ENCODE assay signal across 1 cellular context in genomic region chr3:16060358-16060852, GRCh38.
TF ChIP-seq lines count a peak whose summit lies in the region.

No MANE protein-coding gene starts in this region.

TF ChIP-seq in HepG2, 621 proteins besides CTCF, POLR2A, EP300 and RAD21 (continued from another document and continues in another):
- TF ChIP-seq USF2 (IDR thresholded peaks at IDR 0.05; ENCODE audit: low read depth, low read length) (peak; percentile 15; the same call in 1 of the 2 replicates), USF2 (CRISPR knock-in tag; IDR thresholded peaks at IDR 0.05; ENCODE audit: borderline replicate concordance) (peak; percentile 27; the same call in 1 of the 2 replicates), ISL2 (CRISPR knock-in tag; IDR thresholded peaks at IDR 0.05) (peak; percentile 72), ZNF557 (CRISPR knock-in tag; IDR thresholded peaks at IDR 0.05) (0 out of 2 replicates have a peak, but pooled peaks have one; percentile 70), ZXDC (CRISPR knock-in tag; IDR thresholded peaks at IDR 0.05) (no peak), ZNF496 (CRISPR knock-in tag; IDR thresholded peaks at IDR 0.05; ENCODE audit: insufficient replicate concordance) (no peak), ZFP37 (CRISPR knock-in tag; IDR thresholded peaks at IDR 0.05; ENCODE audit: borderline replicate concordance) (peak; percentile 91), TOPORS (CRISPR knock-in tag; IDR thresholded peaks at IDR 0.05) (no peak), TAF1 (CRISPR knock-in tag; IDR thresholded peaks at IDR 0.05) (no peak), SMAD1 (CRISPR knock-in tag; IDR thresholded peaks at IDR 0.05; ENCODE audit: borderline replicate concordance, low read depth) (no peak), ZNF609 (CRISPR knock-in tag; IDR thresholded peaks at IDR 0.05; ENCODE audit: borderline replicate concordance) (peak; percentile 55; the same call in 1 of the 2 replicates), TBX3 (IDR thresholded peaks at IDR 0.05; ENCODE audit: borderline replicate concordance) (peak; percentile 60; the same call in 1 of the 2 replicates), GATAD2A (CRISPR knock-in tag; IDR thresholded peaks at IDR 0.05) (peak; percentile 96), MTA1 (CRISPR knock-in tag; IDR thresholded peaks at IDR 0.05; ENCODE audit: borderline replicate concordance) (no peak), ZNF768 (CRISPR knock-in tag; IDR thresholded peaks at IDR 0.05) (no peak), ZNF660 (CRISPR knock-in tag; IDR thresholded peaks at IDR 0.05; ENCODE audit: borderline replicate concordance, low read depth) (no peak), ZNF446 (CRISPR knock-in tag; IDR thresholded peaks at IDR 0.05) (no peak), HMG20A (CRISPR knock-in tag; IDR thresholded peaks at IDR 0.05; ENCODE audit: borderline replicate concordance) (peak; percentile 95), CBFB (CRISPR knock-in tag; IDR thresholded peaks at IDR 0.05) (peak; percentile 61; the same call in 1 of the 2 replicates), CEBPG (CRISPR knock-in tag; IDR thresholded peaks at IDR 0.05) (peak; percentile 96), TOE1 (CRISPR knock-in tag; IDR thresholded peaks at IDR 0.05) (0 out of 2 replicates have a peak, but pooled peaks have one; percentile 64), ATF3 (CRISPR knock-in tag; IDR thresholded peaks at IDR 0.05) (peak; percentile 100), ZNF746 (CRISPR knock-in tag; IDR thresholded peaks at IDR 0.05) (peak; percentile 37; the same call in 1 of the 2 replicates), ZBTB44 (CRISPR knock-in tag; IDR thresholded peaks at IDR 0.05) (no peak), ZNF841 (CRISPR knock-in tag; IDR thresholded peaks at IDR 0.05; ENCODE audit: borderline replicate concordance) (no peak), ZNF350 (CRISPR knock-in tag; IDR thresholded peaks at IDR 0.05; ENCODE audit: borderline replicate concordance, low read depth) (peak; percentile 76; the same call in 1 of the 2 replicates)
- TF ChIP-seq, protein P1, sequence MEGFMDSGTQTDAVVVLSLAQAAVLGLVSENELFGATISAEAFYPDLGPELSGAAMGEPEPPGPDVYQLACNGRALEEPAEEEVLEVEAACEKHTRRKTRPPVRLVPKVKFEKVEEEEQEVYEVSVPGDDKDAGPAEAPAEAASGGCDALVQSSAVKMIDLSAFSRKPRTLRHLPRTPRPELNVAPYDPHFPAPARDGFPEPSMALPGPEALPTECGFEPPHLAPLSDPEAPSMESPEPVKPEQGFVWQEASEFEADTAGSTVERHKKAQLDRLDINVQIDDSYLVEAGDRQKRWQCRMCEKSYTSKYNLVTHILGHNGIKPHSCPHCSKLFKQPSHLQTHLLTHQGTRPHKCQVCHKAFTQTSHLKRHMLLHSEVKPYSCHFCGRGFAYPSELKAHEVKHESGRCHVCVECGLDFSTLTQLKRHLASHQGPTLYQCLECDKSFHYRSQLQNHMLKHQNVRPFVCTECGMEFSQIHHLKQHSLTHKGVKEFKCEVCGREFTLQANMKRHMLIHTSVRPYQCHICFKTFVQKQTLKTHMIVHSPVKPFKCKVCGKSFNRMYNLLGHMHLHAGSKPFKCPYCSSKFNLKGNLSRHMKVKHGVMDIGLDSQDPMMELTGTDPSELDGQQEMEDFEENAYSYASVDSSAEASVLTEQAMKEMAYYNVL (CRISPR knock-in tag; IDR thresholded peaks at IDR 0.05; ENCODE audit: borderline replicate concordance), result peak; percentile 82
- TF ChIP-seq, protein P2, sequence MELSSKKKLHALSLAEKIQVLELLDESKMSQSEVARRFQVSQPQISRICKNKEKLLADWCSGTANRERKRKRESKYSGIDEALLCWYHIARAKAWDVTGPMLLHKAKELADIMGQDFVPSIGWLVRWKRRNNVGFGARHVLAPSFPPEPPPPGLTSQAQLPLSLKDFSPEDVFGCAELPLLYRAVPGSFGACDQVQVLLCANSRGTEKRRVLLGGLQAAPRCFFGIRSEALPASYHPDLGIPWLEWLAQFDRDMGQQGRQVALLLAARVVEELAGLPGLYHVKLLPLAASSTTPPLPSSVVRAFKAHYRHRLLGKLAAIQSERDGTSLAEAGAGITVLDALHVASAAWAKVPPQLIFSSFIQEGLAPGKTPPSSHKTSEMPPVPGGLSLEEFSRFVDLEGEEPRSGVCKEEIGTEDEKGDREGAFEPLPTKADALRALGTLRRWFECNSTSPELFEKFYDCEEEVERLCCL (CRISPR knock-in tag; IDR thresholded peaks at IDR 0.05; ENCODE audit: borderline replicate concordance), result no peak
- TF ChIP-seq, protein P3, sequence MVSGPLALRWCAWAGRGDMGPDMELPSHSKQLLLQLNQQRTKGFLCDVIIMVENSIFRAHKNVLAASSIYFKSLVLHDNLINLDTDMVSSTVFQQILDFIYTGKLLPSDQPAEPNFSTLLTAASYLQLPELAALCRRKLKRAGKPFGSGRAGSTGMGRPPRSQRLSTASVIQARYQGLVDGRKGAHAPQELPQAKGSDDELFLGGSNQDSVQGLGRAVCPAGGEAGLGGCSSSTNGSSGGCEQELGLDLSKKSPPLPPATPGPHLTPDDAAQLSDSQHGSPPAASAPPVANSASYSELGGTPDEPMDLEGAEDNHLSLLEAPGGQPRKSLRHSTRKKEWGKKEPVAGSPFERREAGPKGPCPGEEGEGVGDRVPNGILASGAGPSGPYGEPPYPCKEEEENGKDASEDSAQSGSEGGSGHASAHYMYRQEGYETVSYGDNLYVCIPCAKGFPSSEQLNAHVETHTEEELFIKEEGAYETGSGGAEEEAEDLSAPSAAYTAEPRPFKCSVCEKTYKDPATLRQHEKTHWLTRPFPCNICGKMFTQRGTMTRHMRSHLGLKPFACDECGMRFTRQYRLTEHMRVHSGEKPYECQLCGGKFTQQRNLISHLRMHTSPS (CRISPR knock-in tag; IDR thresholded peaks at IDR 0.05; ENCODE audit: low read depth), result peak; percentile 32; the same call in 1 of the 2 replicates
- TF ChIP-seq, protein P4, sequence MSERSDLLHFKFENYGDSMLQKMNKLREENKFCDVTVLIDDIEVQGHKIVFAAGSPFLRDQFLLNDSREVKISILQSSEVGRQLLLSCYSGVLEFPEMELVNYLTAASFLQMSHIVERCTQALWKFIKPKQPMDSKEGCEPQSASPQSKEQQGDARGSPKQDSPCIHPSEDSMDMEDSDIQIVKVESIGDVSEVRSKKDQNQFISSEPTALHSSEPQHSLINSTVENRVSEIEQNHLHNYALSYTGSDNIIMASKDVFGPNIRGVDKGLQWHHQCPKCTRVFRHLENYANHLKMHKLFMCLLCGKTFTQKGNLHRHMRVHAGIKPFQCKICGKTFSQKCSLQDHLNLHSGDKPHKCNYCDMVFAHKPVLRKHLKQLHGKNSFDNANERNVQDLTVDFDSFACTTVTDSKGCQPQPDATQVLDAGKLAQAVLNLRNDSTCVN (CRISPR knock-in tag; IDR thresholded peaks at IDR 0.05; ENCODE audit: borderline replicate concordance), result peak; percentile 43; the same call in 1 of the 2 replicates
- TF ChIP-seq, protein P5, sequence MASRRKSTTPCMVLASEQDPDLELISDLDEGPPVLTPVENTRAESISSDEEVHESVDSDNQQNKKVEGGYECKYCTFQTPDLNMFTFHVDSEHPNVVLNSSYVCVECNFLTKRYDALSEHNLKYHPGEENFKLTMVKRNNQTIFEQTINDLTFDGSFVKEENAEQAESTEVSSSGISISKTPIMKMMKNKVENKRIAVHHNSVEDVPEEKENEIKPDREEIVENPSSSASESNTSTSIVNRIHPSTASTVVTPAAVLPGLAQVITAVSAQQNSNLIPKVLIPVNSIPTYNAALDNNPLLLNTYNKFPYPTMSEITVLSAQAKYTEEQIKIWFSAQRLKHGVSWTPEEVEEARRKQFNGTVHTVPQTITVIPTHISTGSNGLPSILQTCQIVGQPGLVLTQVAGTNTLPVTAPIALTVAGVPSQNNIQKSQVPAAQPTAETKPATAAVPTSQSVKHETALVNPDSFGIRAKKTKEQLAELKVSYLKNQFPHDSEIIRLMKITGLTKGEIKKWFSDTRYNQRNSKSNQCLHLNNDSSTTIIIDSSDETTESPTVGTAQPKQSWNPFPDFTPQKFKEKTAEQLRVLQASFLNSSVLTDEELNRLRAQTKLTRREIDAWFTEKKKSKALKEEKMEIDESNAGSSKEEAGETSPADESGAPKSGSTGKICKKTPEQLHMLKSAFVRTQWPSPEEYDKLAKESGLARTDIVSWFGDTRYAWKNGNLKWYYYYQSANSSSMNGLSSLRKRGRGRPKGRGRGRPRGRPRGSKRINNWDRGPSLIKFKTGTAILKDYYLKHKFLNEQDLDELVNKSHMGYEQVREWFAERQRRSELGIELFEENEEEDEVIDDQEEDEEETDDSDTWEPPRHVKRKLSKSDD (CRISPR knock-in tag; IDR thresholded peaks at IDR 0.05; ENCODE audit: low read depth), result 0 out of 2 replicates have a peak, but pooled peaks have one; percentile 53
- TF ChIP-seq, protein P6, sequence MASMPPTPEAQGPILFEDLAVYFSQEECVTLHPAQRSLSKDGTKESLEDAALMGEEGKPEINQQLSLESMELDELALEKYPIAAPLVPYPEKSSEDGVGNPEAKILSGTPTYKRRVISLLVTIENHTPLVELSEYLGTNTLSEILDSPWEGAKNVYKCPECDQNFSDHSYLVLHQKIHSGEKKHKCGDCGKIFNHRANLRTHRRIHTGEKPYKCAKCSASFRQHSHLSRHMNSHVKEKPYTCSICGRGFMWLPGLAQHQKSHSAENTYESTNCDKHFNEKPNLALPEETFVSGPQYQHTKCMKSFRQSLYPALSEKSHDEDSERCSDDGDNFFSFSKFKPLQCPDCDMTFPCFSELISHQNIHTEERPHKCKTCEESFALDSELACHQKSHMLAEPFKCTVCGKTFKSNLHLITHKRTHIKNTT (CRISPR knock-in tag; IDR thresholded peaks at IDR 0.05), result no peak
